Comparison of ENCODE assay signal across 8 cellular contexts in genomic region chr16:28403220-28404072, GRCh38. TPM values are rescaled to one million over a fixed set of nuclear protein-coding genes. Genes with fewer than 3 reads are reported as not detected.
DNase-seq lines count a peak whose midpoint lies in the region; ATAC-seq and TF ChIP-seq lines count a peak whose summit lies in the region.
"Not testable (repeated sequence)": the region's sequence is repeated elsewhere in the genome, so short reads cannot be mapped to it uniquely, and the experiment has no call there.

TSS of gene EIF3CL (minus strand) at chr16:28403841. CDS start at chr16:28403618, 223 bp downstream.

- H3K4me3 Mint-ChIP-seq in activated naive CD4-positive, alpha-beta T cell treated with anti-CD3 and anti-CD28 coated beads for 36 hours: peak within 1 kb of the TSS; percentile 74
- H3K4me3 Mint-ChIP-seq in stimulated activated memory B cell treated with anti-CD40 and anti-IgM and Interleukin-4, amounts not matched to agents 10 μg/mL and 1 μg/mL and 100 μg/mL, for 72 hours: peak within 1 kb of the TSS; percentile 43

- not testable (repeated sequence) for TF ChIP-seq EP300 in esophagus muscularis mucosa (IDR thresholded peaks at IDR 0.05)

- not testable (repeated sequence) for H3K9me3 ChIP-seq in MM.1S (replicated peaks; ENCODE audit: insufficient read depth, low read length); esophagus muscularis mucosa; mesenchymal stem cell (ENCODE audit: control insufficient read depth, low read length)

- CTCF ChIA-PET in activated naive CD4-positive, alpha-beta T cell treated with anti-CD3 and anti-CD28 coated beads for 36 hours (lab: Charles Lee): not testable (repeated sequence)

- in situ Hi-C loops in Caki2 (cut with HindIII; ENCODE audit: low pct_unique_long_range_greater_than_20kb, low sequenced_read_pairs): not testable (repeated sequence)

- H3K27ac Mint-ChIP-seq in activated naive CD4-positive, alpha-beta T cell treated with anti-CD3 and anti-CD28 coated beads for 36 hours: peak within 1 kb of the TSS; percentile 18
- not testable (repeated sequence) for H3K27ac Mint-ChIP-seq in stimulated activated memory B cell treated with anti-CD40 and anti-IgM and Interleukin-4, amounts not matched to agents 10 μg/mL and 1 μg/mL and 100 μg/mL, for 72 hours

- H3K4me1 Mint-ChIP-seq in activated naive CD4-positive, alpha-beta T cell treated with anti-CD3 and anti-CD28 coated beads for 36 hours (ENCODE audit: low read depth); stimulated activated memory B cell treated with anti-CD40 and anti-IgM and Interleukin-4, amounts not matched to agents 10 μg/mL and 1 μg/mL and 100 μg/mL, for 72 hours: not testable (repeated sequence)

- H2AK5ac ChIP-seq in mesenchymal stem cell (ENCODE audit: low read length, severe bottlenecking): not testable (repeated sequence)

- not testable (repeated sequence) for H2AFZ ChIP-seq in MM.1S (ENCODE audit: low read length); mesenchymal stem cell (ENCODE audit: low read depth, low read length)

- H3K79me2 ChIP-seq in MM.1S (ENCODE audit: low read length): not testable (repeated sequence)

- H3K27me3 Mint-ChIP-seq in activated naive CD4-positive, alpha-beta T cell treated with anti-CD3 and anti-CD28 coated beads for 36 hours (ENCODE audit: low read depth); stimulated activated memory B cell treated with anti-CD40 and anti-IgM and Interleukin-4, amounts not matched to agents 10 μg/mL and 1 μg/mL and 100 μg/mL, for 72 hours: not testable (repeated sequence)

- H3K4me3 ChIP-seq in MM.1S (ENCODE audit: low read length) (peak within 1 kb of the TSS; percentile 42; the same call in 1 of the 2 replicates), esophagus muscularis mucosa (peak within 1 kb of the TSS in 3 of 4 donors; percentile 32 to 49 (median 36)), mesenchymal stem cell (ENCODE audit: insufficient read depth in 1 of 2, low read depth in 1 of 2, low read length in 2 of 2) (peak within 1 kb of the TSS in 1 of 2 experiments; percentile 69)

- not testable (repeated sequence) for H2BK5ac ChIP-seq in mesenchymal stem cell (ENCODE audit: low read depth, low read length, poor library complexity, severe bottlenecking)

- peak; percentile 99 for ATAC-seq in GM19463 (IDR thresholded peaks at IDR 0.05; ENCODE audit: unreplicated experiment)
- ATAC-seq in HG02981 (IDR thresholded peaks at IDR 0.05; ENCODE audit: unreplicated experiment): peak; percentile 99
- ATAC-seq in stimulated activated memory B cell treated with anti-CD40 and anti-IgM and Interleukin-4, amounts not matched to agents 10 μg/mL and 1 μg/mL and 100 μg/mL, for 72 hours: peak; percentile 100

- H2BK120ac ChIP-seq in mesenchymal stem cell (ENCODE audit: low read depth, low read length): not testable (repeated sequence)

- H4K8ac ChIP-seq in mesenchymal stem cell (ENCODE audit: low read length): not testable (repeated sequence)

- not testable (repeated sequence) for H3K36me3 ChIP-seq in MM.1S (replicated peaks; ENCODE audit: insufficient read depth, low read length); esophagus muscularis mucosa; mesenchymal stem cell (ENCODE audit: control insufficient read depth in 1 of 2, insufficient read depth in 2 of 2, low read depth in 1 of 2, low read length in 2 of 2)

- not testable (repeated sequence) for H2BK12ac ChIP-seq in mesenchymal stem cell (ENCODE audit: low read length in 2 of 2)

- TF ChIP-seq POLR2A in esophagus muscularis mucosa (IDR thresholded peaks at IDR 0.05; ENCODE audit: low read depth): not testable (repeated sequence)

- H3K4me1 ChIP-seq in MM.1S (ENCODE audit: low read length); esophagus muscularis mucosa; mesenchymal stem cell (ENCODE audit: control insufficient read depth, insufficient read depth, low read depth, low read length): not testable (repeated sequence)

- H4K91ac ChIP-seq in mesenchymal stem cell (ENCODE audit: low read length): not testable (repeated sequence)

- not testable (repeated sequence) for H3K4me2 ChIP-seq in MM.1S (ENCODE audit: low read depth, low read length); mesenchymal stem cell (ENCODE audit: low read length, poor library complexity, severe bottlenecking)

- not testable (repeated sequence) for H3K27me3 ChIP-seq in MM.1S (replicated peaks; ENCODE audit: insufficient read depth, low read length); esophagus muscularis mucosa; mesenchymal stem cell (ENCODE audit: control insufficient read depth in 1 of 2, insufficient read depth in 1 of 2, low read length in 2 of 2)

- not testable (repeated sequence) for H3K18ac ChIP-seq in mesenchymal stem cell (ENCODE audit: low read depth in 1 of 2, low read length in 2 of 2)

- not testable (repeated sequence) for H2BK15ac ChIP-seq in mesenchymal stem cell (ENCODE audit: low read depth, poor library complexity, severe bottlenecking)

- H3K9me2 ChIP-seq in MM.1S (replicated peaks; ENCODE audit: insufficient read depth, low read length): not testable (repeated sequence)

- WGBS in esophagus muscularis mucosa: no CpG with 5 or more reads among the region's 66 CpGs
- no CpG with 5 or more reads among the region's 66 CpGs for WGBS in mesenchymal stem cell

- not testable (repeated sequence) for H3K36me3 Mint-ChIP-seq in activated naive CD4-positive, alpha-beta T cell treated with anti-CD3 and anti-CD28 coated beads for 36 hours (ENCODE audit: low read depth); stimulated activated memory B cell treated with anti-CD40 and anti-IgM and Interleukin-4, amounts not matched to agents 10 μg/mL and 1 μg/mL and 100 μg/mL, for 72 hours

- H4K20me1 ChIP-seq in MM.1S (ENCODE audit: insufficient read depth, low read length): not testable (repeated sequence)

- H3K27ac ChIP-seq in MM.1S (ENCODE audit: low read length); esophagus muscularis mucosa (replicated peaks in 1 of 4); mesenchymal stem cell (ENCODE audit: low read length, poor library complexity, severe bottlenecking): not testable (repeated sequence)

- not testable (repeated sequence) for H3K4ac ChIP-seq in mesenchymal stem cell (ENCODE audit: low read depth in 1 of 2, low read length in 2 of 2)

- H3K9ac ChIP-seq in MM.1S (ENCODE audit: low read length) (peak within 1 kb of the TSS; percentile 28; the same call in 1 of the 2 replicates), mesenchymal stem cell (ENCODE audit: low read length) (peak within 1 kb of the TSS; percentile 65)

- intact Hi-C loops in activated naive CD4-positive, alpha-beta T cell treated with anti-CD3 and anti-CD28 coated beads for 36 hours (cut with micrococcal nuclease); esophagus muscularis mucosa (cut with DNase I): not testable (repeated sequence)

- not testable (repeated sequence) for H3K14ac ChIP-seq in mesenchymal stem cell (ENCODE audit: low read length in 2 of 2)

- DNase-seq in Caki2 (ENCODE audit: low read depth); MM.1S; activated naive CD4-positive, alpha-beta T cell treated with anti-CD3 and anti-CD28 coated beads for 36 hours; esophagus muscularis mucosa (ENCODE audit: extremely low spot score); mesenchymal stem cell: not testable (repeated sequence)

- not testable (repeated sequence) for H3K79me1 ChIP-seq in mesenchymal stem cell (replicated peaks; ENCODE audit: low read length, poor library complexity, severe bottlenecking)

- H3F3A ChIP-seq in MM.1S (ENCODE audit: insufficient read depth, low read length): not testable (repeated sequence)

- H3K23ac ChIP-seq in mesenchymal stem cell (ENCODE audit: low read length in 2 of 2): not testable (repeated sequence)

- not testable (repeated sequence) for H3K9me3 Mint-ChIP-seq in activated naive CD4-positive, alpha-beta T cell treated with anti-CD3 and anti-CD28 coated beads for 36 hours; stimulated activated memory B cell treated with anti-CD40 and anti-IgM and Interleukin-4, amounts not matched to agents 10 μg/mL and 1 μg/mL and 100 μg/mL, for 72 hours

- TF ChIP-seq CTCF in MM.1S (IDR thresholded peaks at IDR 0.05; ENCODE audit: low read length); esophagus muscularis mucosa (IDR thresholded peaks at IDR 0.05): not testable (repeated sequence)

RNA-seq across cellular contexts. Expression of gene EIF3CL, which starts in this region (rescaled TPM):
- 86.7 and 122 TPM in 2 replicates for total RNA-seq in Caki2 (2014; rRNA removed; shearing (Covaris generic); ENCODE audit: low replicate concordance)
- 10 to 100 TPM; 88.3 to 96.9 TPM for total RNA-seq in activated naive CD4-positive, alpha-beta T cell treated with anti-CD3 and anti-CD28 coated beads for 36 hours
- total RNA-seq in esophagus muscularis mucosa: 100 to 1,000 TPM; 113 to 225 (median 116) TPM
- polyA plus RNA-seq in mesenchymal stem cell (2013, experiment 1 of 2): 107 TPM
- polyA plus RNA-seq in mesenchymal stem cell (2013, experiment 2 of 2): 102 TPM
